8 cellular contexts compared by ENCODE assay signal in genomic region chr1:211258756-211259595, GRCh38. TPM values are rescaled to one million over a fixed set of nuclear protein-coding genes. Genes with fewer than 3 reads are reported as not detected.
DNase-seq lines count a peak whose midpoint lies in the region; ATAC-seq and TF ChIP-seq lines count a peak whose summit lies in the region.

Gene RCOR3, plus strand, starts transcription at chr1:211259366. Its CDS starts 195 bp downstream, at chr1:211259561.

- peak within 1 kb of the TSS; percentile 96 for H3K27ac ChIP-seq in OCI-LY7 (ENCODE audit: low read depth, low read length, poor library complexity, severe bottlenecking)

- peaks cover 18% of the 10 kb centered on the region for H3K36me3 ChIP-seq in OCI-LY7 (ENCODE audit: insufficient read depth, low read length)

- H3K4me3 ChIP-seq in OCI-LY7 (ENCODE audit: low read depth, low read length, poor library complexity, severe bottlenecking) (peak within 1 kb of the TSS; percentile 87), epithelial cell of esophagus (ENCODE audit: low read length) (peak within 1 kb of the TSS; percentile 88)

- intact Hi-C loops in OCI-LY7 (cut with micrococcal nuclease; ENCODE audit: unreplicated experiment), result loop anchor here (2.0 to 5.0 kb wide), 3 partner anchors 320 to 1028 kb away; partner anchors contain the start of genes PPP2R5A and SLC30A1

- ATAC-seq in GM21526 (IDR thresholded peaks at IDR 0.05; ENCODE audit: low FRiP score, unreplicated experiment), result peak; percentile 60

- H2AFZ ChIP-seq in OCI-LY7 (ENCODE audit: low read length), result peak within 1 kb of the TSS; percentile 96

- H3K4me2 ChIP-seq in OCI-LY7 (ENCODE audit: low read length), result peak within 1 kb of the TSS; percentile 98

- no TSS peak for BruUV-seq in OCI-LY7 (replicated peaks; lab: Mats Ljungman, UMichigan)

- H4K20me1 ChIP-seq in OCI-LY7 (ENCODE audit: insufficient read depth, low read length), result no peaks in the 10 kb centered on the region

- POLR2A ChIA-PET in OCI-LY7 (lab: Charles Lee), result interaction anchor here (0.6 kb wide), 1 partner anchor 144 kb away, joined by 3 read pairs; no protein-coding TSS in a partner anchor

- no peaks in the 10 kb centered on the region for H3K9me3 ChIP-seq in OCI-LY7 (ENCODE audit: low read length)

- peaks cover 16% of the 10 kb centered on the region for H3K4me1 ChIP-seq in OCI-LY7 (ENCODE audit: insufficient read depth, low read length, poor library complexity, severe bottlenecking)

- TF ChIP-seq CTCF in OCI-LY7 (conservative IDR thresholded peaks at IDR 0.05; ENCODE audit: low read length) (peak; percentile 67), epithelial cell of esophagus (IDR thresholded peaks at IDR 0.05; ENCODE audit: insufficient read depth, low read depth, low read length, missing control alignments) (peak; percentile 54)

- DNase-seq in DMS114 treated with DMSO at 0.1 percent for 48 hours (lab: John Stamatoyannopoulos, UW; ENCODE audit: unreplicated experiment) (peak; percentile 76), HuH-7.5 (ENCODE audit: low spot score) (peak; percentile 52), OCI-LY7 (ENCODE audit: low spot score) (peak; percentile 92), activated T-cell treated with anti-CD3 and anti-CD28 coated beads for 24 hours (ENCODE audit: low read depth) (peak; percentile 89), epithelial cell of esophagus (ENCODE audit: low read depth) (peak; percentile 93), mucosa of gallbladder (ENCODE audit: low spot score) (peak; percentile 94)
- DNase-seq in stimulated activated CD8-positive, alpha-beta memory T cell treated with anti-CD3 and anti-CD28 coated beads, Interleukin-4, amount 100 ng/mL, for 4 hours (ENCODE audit: low read depth in 2 of 2, low spot score in 1 of 2), result peak; percentile 79 to 90

- CTCF ChIA-PET in OCI-LY7 (lab: Charles Lee; ENCODE audit: unreplicated experiment), result no interaction called here

- peaks cover 31% of the 10 kb centered on the region for H3K79me2 ChIP-seq in OCI-LY7 (ENCODE audit: insufficient read depth, low read depth, low read length)

- H3K9me2 ChIP-seq in OCI-LY7 (ENCODE audit: insufficient read depth, low read length), result no peaks in the 10 kb centered on the region

RNA-seq across cellular contexts. Expression of gene RCOR3, which starts in this region (rescaled TPM):
- 32.3 and 34.8 TPM in 2 replicates for total RNA-seq in OCI-LY7 (2014; rRNA removed; shearing (Covaris generic))
- total RNA-seq in OCI-LY7 (2022) (62.3 and 79.7 TPM in 2 replicates), mucosa of gallbladder (42.1 TPM)

Comparison
In these comparisons a context has a peak if more than half of its experiments do, and no peak if none do; other contexts are left out.
1. Peak in every context shown above with its lines: DNase-seq, ATAC-seq, H3K4me3 ChIP-seq and H3K27ac ChIP-seq.